In the genomic region with DNA sequence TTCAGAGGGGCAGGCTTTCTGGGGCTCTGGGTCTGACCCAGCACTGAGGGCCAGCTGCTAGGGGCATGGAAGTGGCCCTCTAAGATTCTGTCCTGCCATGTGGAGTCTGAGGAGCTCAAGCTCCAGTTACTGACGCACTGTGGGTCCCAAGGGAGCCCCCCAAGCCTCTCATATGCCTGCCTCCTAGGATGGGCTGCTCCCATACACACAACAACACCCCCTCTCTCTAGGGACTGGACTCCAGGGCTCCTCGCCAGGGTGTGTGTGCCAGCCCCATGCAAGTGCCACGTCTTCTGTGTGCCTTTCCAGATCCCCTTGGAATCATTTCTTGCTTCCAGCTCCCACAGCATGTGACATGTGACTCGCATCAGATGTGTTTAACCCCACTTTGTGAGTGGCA, we compare ENCODE assay signal across 22 cellular contexts.
A peak's percentile ranks its signal among the peaks of the same experiment; 100 is the strongest.
DNase-seq lines count a peak whose midpoint lies in the region; ATAC-seq and TF ChIP-seq lines count a peak whose summit lies in the region.
"Had no signal": no experiment of that assay in that cellular context is flagged by ENCODE, and none has a peak within 500 bp of the region (broad histone marks: within the 10 kb centered on the region; RNA-seq: fewer than 3 reads in every experiment).

No MANE protein-coding gene starts in this region.

- no peak overlapping the region for H3K4me3 ChIP-seq in BLaER1
- no peak overlapping the region for H3K4me3 ChIP-seq in BLaER1 treated with 17β-estradiol and CSF1 and Interleukin-3, amounts not matched to agents 10 nM and 100 nM
- H3K4me3 ChIP-seq in spleen = no peak overlapping the region
- H3K4me3 ChIP-seq in lower lobe of right lung = no peak overlapping the region

- H3K4me1 ChIP-seq in BLaER1 (peaks cover 26% of the 10 kb centered on the region), spleen (no peaks in the 10 kb centered on the region), lower lobe of right lung (no peaks in the 10 kb centered on the region)
- peaks cover 14 to 30% (median 27%) of the 10 kb centered on the region in 10 experiments for H3K4me1 ChIP-seq in BLaER1 treated with 17β-estradiol and CSF1 and Interleukin-3, amounts not matched to agents 10 nM and 100 nM

- H3K4me3 Mint-ChIP-seq in brain = no peak overlapping the region
- H3K4me3 Mint-ChIP-seq: CD14-positive monocyte; CD8-positive, alpha-beta memory T cell; IgD-negative memory B cell; T-cell had no signal

- H3K9me3 ChIP-seq in BLaER1 = no peaks in the 10 kb centered on the region
- H3K9me3 ChIP-seq in BLaER1 treated with 17β-estradiol and CSF1 and Interleukin-3, amounts not matched to agents 10 nM and 100 nM (replicated peaks in 1 of 11) = no peaks in the 10 kb centered on the region
- H3K9me3 ChIP-seq in spleen = no peaks in the 10 kb centered on the region
- H3K9me3 ChIP-seq in lower lobe of right lung = no peaks in the 10 kb centered on the region

- H3K36me3 Mint-ChIP-seq in brain = no peaks in the 10 kb centered on the region
- H3K36me3 Mint-ChIP-seq: CD14-positive monocyte; CD8-positive, alpha-beta memory T cell; IgD-negative memory B cell; T-cell had no signal

- ATAC-seq in lower lobe of right lung = no peak
- ATAC-seq: PC-3, T-cell had no signal

- peaks cover 80% of the 10 kb centered on the region for H3K4me1 Mint-ChIP-seq in brain
- H3K4me1 Mint-ChIP-seq: CD8-positive, alpha-beta memory T cell; IgD-negative memory B cell; T-cell had no signal

- no peaks in the 10 kb centered on the region for H3K36me3 ChIP-seq in BLaER1
- H3K36me3 ChIP-seq in BLaER1 treated with 17β-estradiol and CSF1 and Interleukin-3, amounts not matched to agents 10 nM and 100 nM = no peaks in the 10 kb centered on the region
- no peaks in the 10 kb centered on the region for H3K36me3 ChIP-seq in spleen
- no peaks in the 10 kb centered on the region for H3K36me3 ChIP-seq in lower lobe of right lung

- no peak for TF ChIP-seq CTCF in brain (conservative IDR thresholded peaks at IDR 0.05)
- TF ChIP-seq CTCF in spleen (IDR thresholded peaks at IDR 0.05 in 8 of 11, conservative IDR thresholded peaks at IDR 0.05 in 3 of 11) = no peak
- no peak for TF ChIP-seq CTCF in lower lobe of right lung (IDR thresholded peaks at IDR 0.05)

- no peaks in the 10 kb centered on the region for H4K20me1 ChIP-seq in BLaER1
- H4K20me1 ChIP-seq in BLaER1 treated with 17β-estradiol and CSF1 and Interleukin-3, amounts not matched to agents 10 nM and 100 nM = no peaks in the 10 kb centered on the region

- peaks cover 0 to 2% (median 0%) of the 10 kb centered on the region in 5 experiments for H3K9me3 Mint-ChIP-seq in brain
- H3K9me3 Mint-ChIP-seq: CD8-positive, alpha-beta memory T cell; IgD-negative memory B cell; T-cell had no signal

- peak overlapping the region; percentile 17; the same call in 1 of the 2 replicates for H3K4me2 ChIP-seq in BLaER1
- H3K4me2 ChIP-seq in BLaER1 treated with 17β-estradiol and CSF1 and Interleukin-3, amounts not matched to agents 10 nM and 100 nM = peak overlapping the region in 9 of 11 experiments; percentile 5 to 84 (median 46); a peak in 9 of 22 replicates
- H3K4me2 ChIP-seq: KMS-11 had no signal

- peak overlapping the region in 3 of 5 experiments; percentile 59 to 85 (median 83) for H3K27ac Mint-ChIP-seq in brain
- H3K27ac Mint-ChIP-seq: CD8-positive, alpha-beta memory T cell; IgD-negative memory B cell; T-cell had no signal

- 66 to 90% (median 81%) methylated on average over 4 of the region's 4 CpGs for whole genome bisulfite sequencing in spleen, 5 donors

- H3K27ac ChIP-seq in BLaER1 (no peak overlapping the region), spleen (no peak overlapping the region), lower lobe of right lung (no peak overlapping the region)
- H3K27ac ChIP-seq in BLaER1 treated with 17β-estradiol and CSF1 and Interleukin-3, amounts not matched to agents 10 nM and 100 nM = no peak overlapping the region
- H3K27ac ChIP-seq: HL-60, KMS-11 had no signal

- H3K27me3 ChIP-seq in BLaER1 = no peaks in the 10 kb centered on the region
- H3K27me3 ChIP-seq in BLaER1 treated with 17β-estradiol and CSF1 and Interleukin-3, amounts not matched to agents 10 nM and 100 nM = no peaks in the 10 kb centered on the region
- H3K27me3 ChIP-seq in spleen (replicated peaks in 1 of 7) = no peaks in the 10 kb centered on the region
- no peaks in the 10 kb centered on the region for H3K27me3 ChIP-seq in lower lobe of right lung (ENCODE audit: low read depth)

- intact Hi-C loops in spleen (cut with DNase I; ENCODE audit: low total_unique reads) = no loop called here
- intact Hi-C loops in lower lobe of right lung (cut with DNase I) = no loop called here

- H3K9ac ChIP-seq in BLaER1 = no peak overlapping the region
- no peak overlapping the region for H3K9ac ChIP-seq in BLaER1 treated with 17β-estradiol and CSF1 and Interleukin-3, amounts not matched to agents 10 nM and 100 nM
- H3K9ac ChIP-seq: KMS-11 had no signal

- peaks cover 3% of the 10 kb centered on the region for H3K27me3 Mint-ChIP-seq in brain

- no peak for TF ChIP-seq POLR2A in spleen (IDR thresholded peaks at IDR 0.05)

- DNase-seq in spleen (peak; percentile 34), RKO (ENCODE audit: low spot score) (no peak), lower lobe of right lung (no peak)
- no peak for DNase-seq in stimulated activated naive CD4-positive, alpha-beta T cell treated with Interleukin-2 at 50 U/mL for 16 hours (lab: John Stamatoyannopoulos, UW)
- DNase-seq: CD8-positive, alpha-beta memory T cell; GF-D8; NCI-H1105 treated with DMSO at 0.1 percent for 48 hours; NCI-H187; NCI-H2081 treated with DMSO at 0.1 percent for 48 hours; NCI-H446 treated with DMSO at 0.1 percent for 48 hours; NCI-H82; NK-92 treated with Interleukin-12 subunit alpha and Interleukin-12 subunit beta, amount 100 ng/mL, for 24 hours; PC-3; SHP77; T-cell had no signal
